Comparison of ENCODE assay signal across 14 cellular contexts in genomic region chr2:158189526-158189925, GRCh38.
DNase-seq lines count a peak whose midpoint lies in the region; ATAC-seq lines count a peak whose summit lies in the region.
"Had no signal": no experiment of that assay in that cellular context is flagged by ENCODE, and none has a peak within 500 bp of the region (broad histone marks: within the 10 kb centered on the region; RNA-seq: fewer than 3 reads in every experiment).

No MANE protein-coding gene starts in this region.

- H3K27ac ChIP-seq in substantia nigra (ENCODE audit: low read depth, low read length, poor library complexity, severe bottlenecking) = no peak overlapping the region
- H3K27ac ChIP-seq: upper lobe of left lung had no signal

- H3K27ac Mint-ChIP-seq in stimulated activated naive CD8-positive, alpha-beta T cell treated with anti-CD3 and anti-CD28 coated beads, Interleukin-15, amount 100 ng/mL, for 72 hours = no peak overlapping the region
- H3K27ac Mint-ChIP-seq: effector memory CD8-positive, alpha-beta T cell had no signal

- DNase-seq in T-helper 9 cell (no peak), NK-92 (lab: John Stamatoyannopoulos, UW; ENCODE audit: unreplicated experiment) (no peak), substantia nigra (lab: John Stamatoyannopoulos, UW) (no peak)
- no peak for DNase-seq in stimulated activated naive CD8-positive, alpha-beta T cell treated with anti-CD3 and anti-CD28 coated beads, Interleukin-15, amount 100 ng/mL, for 72 hours
- DNase-seq: activated naive CD4-positive, alpha-beta T cell treated with anti-CD3 and anti-CD28 coated beads, Interleukin-2, amount 50 U/mL, for 16 hours; effector memory CD8-positive, alpha-beta T cell; GOT3; stimulated activated CD4-positive, alpha-beta T cell treated with anti-CD3 and anti-CD28 coated beads, Interleukin-4, amount 100 ng/mL, for 1 hour; upper lobe of left lung had no signal

- H3K27me3 Mint-ChIP-seq in stimulated activated naive CD8-positive, alpha-beta T cell treated with anti-CD3 and anti-CD28 coated beads, Interleukin-15, amount 100 ng/mL, for 72 hours = peaks cover 28% of the 10 kb centered on the region
- H3K27me3 Mint-ChIP-seq: effector memory CD8-positive, alpha-beta T cell had no signal

- peaks cover 35% of the 10 kb centered on the region for H3K4me1 Mint-ChIP-seq in stimulated activated naive CD8-positive, alpha-beta T cell treated with anti-CD3 and anti-CD28 coated beads, Interleukin-15, amount 100 ng/mL, for 72 hours

- no peaks in the 10 kb centered on the region for H3K9me3 Mint-ChIP-seq in stimulated activated naive CD8-positive, alpha-beta T cell treated with anti-CD3 and anti-CD28 coated beads, Interleukin-15, amount 100 ng/mL, for 72 hours
- H3K9me3 Mint-ChIP-seq: effector memory CD8-positive, alpha-beta T cell; neural crest cell had no signal

- peak; percentile 39 for ATAC-seq in GM18511 (IDR thresholded peaks at IDR 0.05; ENCODE audit: unreplicated experiment)
- peak; percentile 72 for ATAC-seq in GM21526 (IDR thresholded peaks at IDR 0.05; ENCODE audit: low FRiP score, unreplicated experiment)
- peak; percentile 60 for ATAC-seq in HG03354 (IDR thresholded peaks at IDR 0.05; ENCODE audit: poor library complexity, severe bottlenecking, unreplicated experiment)
- ATAC-seq in esophagus mucosa = peak; percentile 44
- ATAC-seq in stimulated activated naive CD8-positive, alpha-beta T cell treated with anti-CD3 and anti-CD28 coated beads, Interleukin-15, amount 100 ng/mL, for 72 hours = no peak
- ATAC-seq: effector memory CD8-positive, alpha-beta T cell had no signal

- peak overlapping the region in 1 of 2 donors; percentile 12 for H3K4me3 Mint-ChIP-seq in stimulated activated naive CD8-positive, alpha-beta T cell treated with anti-CD3 and anti-CD28 coated beads, Interleukin-15, amount 100 ng/mL, for 72 hours
- H3K4me3 Mint-ChIP-seq: effector memory CD8-positive, alpha-beta T cell; neural crest cell had no signal
